Comparison of ENCODE assay signal across 8 cellular contexts in the genomic region with DNA sequence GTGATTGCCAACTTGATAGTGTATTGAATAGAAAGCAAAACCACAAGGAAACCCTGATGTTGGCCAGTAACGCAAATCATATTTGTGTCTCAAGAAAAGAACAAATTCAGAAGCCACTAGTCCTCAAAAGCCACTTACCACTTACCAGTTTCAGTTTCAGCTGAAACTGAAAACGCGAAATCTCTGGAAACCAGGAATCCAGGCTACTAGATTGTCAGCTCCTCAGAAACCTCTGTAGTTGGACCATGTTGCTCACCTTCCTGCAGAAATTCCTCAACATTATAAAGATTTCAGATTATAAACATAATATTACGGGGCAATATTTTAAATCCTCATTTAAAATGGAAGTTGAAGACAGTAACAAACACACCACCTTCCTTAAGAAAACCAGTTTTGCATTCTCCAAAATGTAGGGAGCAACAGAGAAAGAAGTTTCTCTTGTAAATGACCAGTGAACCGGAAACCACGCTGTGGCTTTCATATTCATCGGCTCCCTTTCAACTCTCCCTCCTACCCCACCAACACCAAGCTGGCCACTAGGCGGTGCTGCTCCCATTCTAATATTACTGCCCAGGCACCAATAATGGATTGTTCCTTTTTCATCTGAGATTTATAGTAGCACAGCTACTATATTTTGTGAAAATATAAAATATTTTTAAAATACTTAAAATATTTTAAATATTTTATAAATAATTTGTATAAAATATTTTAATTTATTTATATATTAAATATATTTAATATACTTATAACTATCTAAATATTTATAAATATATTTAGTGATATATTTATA. TPM values are rescaled to one million over a fixed set of nuclear protein-coding genes. Genes with fewer than 3 reads are reported as not detected.
A peak's percentile ranks its signal among the peaks of the same experiment; 100 is the strongest.
DNase-seq lines count a peak whose midpoint lies in the region; ATAC-seq and TF ChIP-seq lines count a peak whose summit lies in the region.

No MANE protein-coding gene starts in this region.

- peak overlapping the region; percentile 54; the same call in 1 of the 2 replicates for H3K9ac ChIP-seq in BLaER1

- H3K27me3 Mint-ChIP-seq in activated CD4-positive, alpha-beta T cell treated with anti-CD3 and anti-CD28 coated beads, Interleukin-2, amount 10 ng/mL, durations not matched to agents 24 days and 14 days: peaks cover 64% of the 10 kb centered on the region

- H3K27ac Mint-ChIP-seq in activated CD4-positive, alpha-beta T cell treated with anti-CD3 and anti-CD28 coated beads, Interleukin-2, amount 10 ng/mL, durations not matched to agents 24 days and 14 days: no peak overlapping the region

- peak; percentile 46 for DNase-seq in GM19240 (ENCODE audit: insufficient read length, low spot score)
- DNase-seq in NCI-H510A treated with DMSO at 0.1 percent for 48 hours (lab: John Stamatoyannopoulos, UW): peak; percentile 55
- DNase-seq in activated CD4-positive, alpha-beta T cell treated with anti-CD3 and anti-CD28 coated beads, Interleukin-2, amount 10 ng/mL, durations not matched to agents 24 days and 14 days: peak; percentile 94
- DNase-seq in dermis microvascular lymphatic vessel endothelial cell (ENCODE audit: low read depth in 2 of 2): peak; percentile 62 to 80
- peak; percentile 86 to 91 (median 87) for DNase-seq in right lobe of liver
- peak; percentile 89 for DNase-seq in stimulated activated CD4-positive, alpha-beta T cell treated with anti-CD3 and anti-CD28 coated beads, Interleukin-4, amount 100 ng/mL, for 24 hours

- no peaks in the 10 kb centered on the region for H3K9me3 Mint-ChIP-seq in activated CD4-positive, alpha-beta T cell treated with anti-CD3 and anti-CD28 coated beads, Interleukin-2, amount 10 ng/mL, durations not matched to agents 24 days and 14 days

- ATAC-seq in HG03442 (IDR thresholded peaks at IDR 0.05; ENCODE audit: unreplicated experiment): peak; percentile 51
- peak; percentile 95 to 98 (median 97) for ATAC-seq in right lobe of liver

- H4K20me1 ChIP-seq in BLaER1: no peaks in the 10 kb centered on the region

- no peaks in the 10 kb centered on the region for H3K9me3 ChIP-seq in BLaER1
- H3K9me3 ChIP-seq in right lobe of liver: no peaks in the 10 kb centered on the region

- H3K36me3 Mint-ChIP-seq in activated CD4-positive, alpha-beta T cell treated with anti-CD3 and anti-CD28 coated beads, Interleukin-2, amount 10 ng/mL, durations not matched to agents 24 days and 14 days (ENCODE audit: low read depth): no peaks in the 10 kb centered on the region

- H3K4me3 Mint-ChIP-seq in activated CD4-positive, alpha-beta T cell treated with anti-CD3 and anti-CD28 coated beads, Interleukin-2, amount 10 ng/mL, durations not matched to agents 24 days and 14 days: peak overlapping the region; percentile 52

- H3K4me1 ChIP-seq in BLaER1 (peaks cover 9% of the 10 kb centered on the region), right lobe of liver (peaks cover 0 to 11% (median 0%) of the 10 kb centered on the region in 4 donors)

- peak; percentile 91 to 96 (median 94) for TF ChIP-seq CTCF in right lobe of liver (IDR thresholded peaks at IDR 0.05)

- peak overlapping the region; percentile 83 for H3K4me2 ChIP-seq in BLaER1

- intact Hi-C loops in activated CD4-positive, alpha-beta T cell treated with anti-CD3 and anti-CD28 coated beads, Interleukin-2, amount 10 ng/mL, durations not matched to agents 24 days and 14 days (cut with micrococcal nuclease): loop anchor here (1.0 to 5.0 kb wide), 5 partner anchors 8 to 1313 kb away; a partner anchor contains a TSS
- intact Hi-C loops in right lobe of liver (cut with DNase I): no loop called here

- H3K27ac ChIP-seq in BLaER1 (0 out of 2 replicates have a peak overlapping the region, but pooled peaks have one; percentile 6), right lobe of liver (peak overlapping the region; percentile 56 to 95 (median 85))

- H3K4me3 ChIP-seq in BLaER1: peak overlapping the region; percentile 52
- H3K4me3 ChIP-seq in right lobe of liver: peak overlapping the region; percentile 13 to 50 (median 48)

- TF ChIP-seq POLR2A in right lobe of liver (IDR thresholded peaks at IDR 0.05): no peak

- H3K36me3 ChIP-seq in BLaER1: no peaks in the 10 kb centered on the region
- no peaks in the 10 kb centered on the region for H3K36me3 ChIP-seq in right lobe of liver

- H3K4me1 Mint-ChIP-seq in activated CD4-positive, alpha-beta T cell treated with anti-CD3 and anti-CD28 coated beads, Interleukin-2, amount 10 ng/mL, durations not matched to agents 24 days and 14 days: peaks cover 29% of the 10 kb centered on the region

- WGBS in right lobe of liver (ENCODE audit: insufficient coverage, low coverage, low lambda C conversion rate, missing lambda C conversion rate): 0% methylated on average over 8 of the region's 8 CpGs

- H3K27me3 ChIP-seq in BLaER1 (no peaks in the 10 kb centered on the region; the same call in 1 of the 2 replicates), right lobe of liver (no peaks in the 10 kb centered on the region)

RNA-seq across cellular contexts. Expression of a gene that starts 8.7 kb away (rescaled TPM):
- total RNA-seq in activated CD4-positive, alpha-beta T cell treated with anti-CD3 and anti-CD28 coated beads, Interleukin-2, amount 10 ng/mL, durations not matched to agents 24 days and 14 days: 40.9 and 41.9 TPM in 2 replicates
- total RNA-seq in dermis microvascular lymphatic vessel endothelial cell: 76.5 and 81.7 TPM in 2 replicates
- total RNA-seq in right lobe of liver: 100 to 1,000 TPM in 2 of 6 experiments, 10 to 100 TPM in 4; 69.8 to 103 (median 91.7) TPM

RNA-seq across cellular contexts. Expression of a gene that starts 32.3 kb away (rescaled TPM):
- 0.86 and 1.0 TPM in 2 replicates for total RNA-seq in activated CD4-positive, alpha-beta T cell treated with anti-CD3 and anti-CD28 coated beads, Interleukin-2, amount 10 ng/mL, durations not matched to agents 24 days and 14 days
- total RNA-seq in dermis microvascular lymphatic vessel endothelial cell: 0.13 and 0.25 TPM in 2 replicates
- total RNA-seq in right lobe of liver: 1 to 10 TPM in 4 of 6 experiments, under 1 TPM in 2; 0.31 to 2.3 (median 2.1) TPM

Comparison
In these comparisons a context has a peak if more than half of its experiments do, and no peak if none do; other contexts are left out.
1. Peak in every context shown above with its lines: DNase-seq, ATAC-seq, H3K4me3 ChIP-seq and H3K27ac ChIP-seq.